ENCODE assay signal across 19 cellular contexts in genomic region chr20:47283411-47283810, GRCh38.
DNase-seq lines count a peak whose midpoint lies in the region; ATAC-seq and TF ChIP-seq lines count a peak whose summit lies in the region.
"Had no signal": no experiment of that assay in that cellular context is flagged by ENCODE, and none has a peak within 500 bp of the region (broad histone marks: within the 10 kb centered on the region; RNA-seq: fewer than 3 reads in every experiment).

No MANE protein-coding gene starts in this region.

- peak overlapping the region; percentile 41 for H3K27ac Mint-ChIP-seq in activated naive CD8-positive, alpha-beta T cell
- H3K27ac Mint-ChIP-seq in activated naive CD8-positive, alpha-beta T cell treated with anti-CD3 and anti-CD28 coated beads for 36 hours, result no peak overlapping the region
- peak overlapping the region; percentile 85 to 86 for H3K27ac Mint-ChIP-seq in effector memory CD8-positive, alpha-beta T cell
- H3K27ac Mint-ChIP-seq: CD4-positive, alpha-beta T cell had no signal

- WGBS in thyroid gland, 2 donors, result 69 to 74% methylated on average over 3 of the region's 3 CpGs

- TF ChIP-seq CTCF in VCaP (conservative IDR thresholded peaks at IDR 0.05) (no peak), thyroid gland (IDR thresholded peaks at IDR 0.05) (no peak), dorsolateral prefrontal cortex (IDR thresholded peaks at IDR 0.05 in 54 of 56, conservative IDR thresholded peaks at IDR 0.05 in 2 of 56; ENCODE audit: low read depth in 1 of 56, partially characterized antibody in 56 of 56) (no peak)

- no peaks in the 10 kb centered on the region for H3K9me3 ChIP-seq in thyroid gland

- intact Hi-C loops in thyroid gland (cut with DNase I) (no loop called here), dorsolateral prefrontal cortex (cut with DNase I) (no loop called here), left colon (cut with DNase I, micrococcal nuclease) (no loop called here)

- peaks cover 0 to 3% of the 10 kb centered on the region in 2 donors for H3K36me3 ChIP-seq in thyroid gland

- no peak for ATAC-seq in effector memory CD8-positive, alpha-beta T cell (replicated peaks)
- no peak for ATAC-seq in left colon

- no peak overlapping the region for H3K4me3 Mint-ChIP-seq in activated naive CD8-positive, alpha-beta T cell
- no peak overlapping the region for H3K4me3 Mint-ChIP-seq in activated naive CD8-positive, alpha-beta T cell treated with anti-CD3 and anti-CD28 coated beads for 36 hours
- no peak overlapping the region for H3K4me3 Mint-ChIP-seq in effector memory CD8-positive, alpha-beta T cell
- H3K4me3 Mint-ChIP-seq: CD4-positive, alpha-beta T cell had no signal

- TF ChIP-seq POLR2A in thyroid gland (IDR thresholded peaks at IDR 0.05), result no peak

- H3K27ac ChIP-seq in VCaP (peak overlapping the region; percentile 13; the same call in 1 of the 2 replicates), thyroid gland (peak overlapping the region; percentile 35 to 50 (median 43)), dorsolateral prefrontal cortex (peak overlapping the region in 7 of 59 donors; percentile 4 to 34 (median 19))
- H3K27ac ChIP-seq: PC-9 had no signal

- H3K27me3 ChIP-seq in thyroid gland, result no peaks in the 10 kb centered on the region
- H3K27me3 ChIP-seq in dorsolateral prefrontal cortex, result no peaks in the 10 kb centered on the region

- peaks cover under 1% of the 10 kb centered on the region for H3K4me1 Mint-ChIP-seq in activated naive CD8-positive, alpha-beta T cell (ENCODE audit: low read depth)
- peaks cover under 1% of the 10 kb centered on the region for H3K4me1 Mint-ChIP-seq in activated naive CD8-positive, alpha-beta T cell treated with anti-CD3 and anti-CD28 coated beads for 36 hours
- H3K4me1 Mint-ChIP-seq in effector memory CD8-positive, alpha-beta T cell (ENCODE audit: low read depth in 2 of 2), result peaks cover 4 to 6% of the 10 kb centered on the region in 2 donors

- no peak for DNase-seq in activated naive CD8-positive, alpha-beta T cell treated with anti-CD3 and anti-CD28 coated beads for 36 hours
- DNase-seq in effector memory CD8-positive, alpha-beta T cell, result no peak
- no peak for DNase-seq in thyroid gland
- no peak for DNase-seq in NCI-H526 (lab: John Stamatoyannopoulos, UW)
- no peak for DNase-seq in dorsolateral prefrontal cortex
- DNase-seq in left colon, result no peak
- DNase-seq: CD4-positive, alpha-beta T cell; EL; H7; Karpas-422; MM.1S; NCI-H1105 treated with DMSO at 0.1 percent for 48 hours; NCI-H187; NCI-H446; NCI-H748 treated with DMSO at 0.1 percent for 48 hours; Right ventricle myocardium superior had no signal

- H3K9me3 Mint-ChIP-seq in activated naive CD8-positive, alpha-beta T cell (ENCODE audit: low read depth), result no peaks in the 10 kb centered on the region
- no peaks in the 10 kb centered on the region for H3K9me3 Mint-ChIP-seq in activated naive CD8-positive, alpha-beta T cell treated with anti-CD3 and anti-CD28 coated beads for 36 hours
- H3K9me3 Mint-ChIP-seq in effector memory CD8-positive, alpha-beta T cell, result no peaks in the 10 kb centered on the region
- H3K9me3 Mint-ChIP-seq: CD4-positive, alpha-beta T cell had no signal

- H3K4me1 ChIP-seq in thyroid gland, result peaks cover 21 to 33% of the 10 kb centered on the region in 2 donors

- H3K27me3 Mint-ChIP-seq in activated naive CD8-positive, alpha-beta T cell, result no peaks in the 10 kb centered on the region
- no peaks in the 10 kb centered on the region for H3K27me3 Mint-ChIP-seq in activated naive CD8-positive, alpha-beta T cell treated with anti-CD3 and anti-CD28 coated beads for 36 hours
- no peaks in the 10 kb centered on the region for H3K27me3 Mint-ChIP-seq in effector memory CD8-positive, alpha-beta T cell
- H3K27me3 Mint-ChIP-seq: CD4-positive, alpha-beta T cell had no signal

- H3K36me3 Mint-ChIP-seq in activated naive CD8-positive, alpha-beta T cell, result peaks cover 3% of the 10 kb centered on the region
- peaks cover 9% of the 10 kb centered on the region for H3K36me3 Mint-ChIP-seq in activated naive CD8-positive, alpha-beta T cell treated with anti-CD3 and anti-CD28 coated beads for 36 hours
- H3K36me3 Mint-ChIP-seq in effector memory CD8-positive, alpha-beta T cell (ENCODE audit: insufficient read depth), result peaks cover 66% of the 10 kb centered on the region

- no peak overlapping the region for H3K4me3 ChIP-seq in thyroid gland (replicated peaks in 1 of 3)
- H3K4me3 ChIP-seq in dorsolateral prefrontal cortex, result no peak overlapping the region
- H3K4me3 ChIP-seq: PC-9 had no signal
